12 cellular contexts compared by ENCODE assay signal in genomic region chr17:76562734-76563148, GRCh38. TPM values are rescaled to one million over a fixed set of nuclear protein-coding genes. Genes with fewer than 3 reads are reported as not detected.
DNase-seq lines count a peak whose midpoint lies in the region; ATAC-seq and TF ChIP-seq lines count a peak whose summit lies in the region.
"Had no signal": no experiment of that assay in that cellular context is flagged by ENCODE, and none has a peak within 500 bp of the region (broad histone marks: within the 10 kb centered on the region; RNA-seq: fewer than 3 reads in every experiment).

No MANE protein-coding gene starts in this region.

- TF ChIP-seq POLR2A in body of pancreas (IDR thresholded peaks at IDR 0.05): no peak

- peaks cover 55 to 72% of the 10 kb centered on the region in 2 donors for H3K4me1 Mint-ChIP-seq in natural killer cell treated with Interleukin-12 subunit alpha and Interleukin-12 subunit beta and Interleukin-15 and Interleukin-18, amount 100 ng/mL, for 72 hours (ENCODE audit: low read depth in 2 of 2)
- peaks cover 18 to 24% of the 10 kb centered on the region in 2 donors for H3K4me1 Mint-ChIP-seq in natural killer cell

- no peaks in the 10 kb centered on the region for H3K27me3 Mint-ChIP-seq in natural killer cell treated with Interleukin-12 subunit alpha and Interleukin-12 subunit beta and Interleukin-15 and Interleukin-18, amount 100 ng/mL, for 72 hours
- no peaks in the 10 kb centered on the region for H3K27me3 Mint-ChIP-seq in natural killer cell (ENCODE audit: low read depth in 2 of 2)

- 34% methylated on average over 6 of the region's 6 CpGs for WGBS in right cardiac atrium
- 76 to 82% methylated on average over 5 to 6 of the region's 6 CpGs for WGBS in body of pancreas, 2 donors

- H3K27ac ChIP-seq in right cardiac atrium (ENCODE audit: low read length): peak overlapping the region; percentile 42
- H3K27ac ChIP-seq in body of pancreas: peak overlapping the region in 2 of 4 donors; percentile 24 to 88

- H3K4me3 ChIP-seq in right cardiac atrium (ENCODE audit: low read length): no peak overlapping the region
- no peak overlapping the region for H3K4me3 ChIP-seq in body of pancreas

- peak overlapping the region; percentile 77 for H3K4me3 Mint-ChIP-seq in natural killer cell treated with Interleukin-12 subunit alpha and Interleukin-12 subunit beta and Interleukin-15 and Interleukin-18, amount 100 ng/mL, for 72 hours
- H3K4me3 Mint-ChIP-seq in natural killer cell: no peak overlapping the region

- intact Hi-C loops in natural killer cell (cut with micrococcal nuclease) (no loop called here), right cardiac atrium (cut with DNase I) (no loop called here), body of pancreas (cut with DNase I) (no loop called here)

- H3K9me3 ChIP-seq in right cardiac atrium (ENCODE audit: control insufficient read depth, low read length) (no peaks in the 10 kb centered on the region), body of pancreas (no peaks in the 10 kb centered on the region)

- no peak for TF ChIP-seq CTCF in natural killer cell (IDR thresholded peaks at IDR 0.05)
- no peak for TF ChIP-seq CTCF in body of pancreas (IDR thresholded peaks at IDR 0.05)

- H3K27ac Mint-ChIP-seq in natural killer cell treated with Interleukin-12 subunit alpha and Interleukin-12 subunit beta and Interleukin-15 and Interleukin-18, amount 100 ng/mL, for 72 hours: peak overlapping the region; percentile 62 to 83
- H3K27ac Mint-ChIP-seq in natural killer cell: peak overlapping the region in 1 of 2 donors; percentile 46

- ATAC-seq in natural killer cell treated with Interleukin-12 subunit alpha and Interleukin-12 subunit beta and Interleukin-15 and Interleukin-18, amount 100 ng/mL, for 72 hours: peak in 1 of 2 donors; percentile 69
- ATAC-seq in natural killer cell (no peak), right cardiac atrium (peak; percentile 58 to 67), body of pancreas (no peak), HG02571 (IDR thresholded peaks at IDR 0.05; ENCODE audit: unreplicated experiment) (no peak)

- no peaks in the 10 kb centered on the region for H3K9me3 Mint-ChIP-seq in natural killer cell treated with Interleukin-12 subunit alpha and Interleukin-12 subunit beta and Interleukin-15 and Interleukin-18, amount 100 ng/mL, for 72 hours
- no peaks in the 10 kb centered on the region for H3K9me3 Mint-ChIP-seq in natural killer cell
- H3K9me3 Mint-ChIP-seq: activated naive CD4-positive, alpha-beta T cell treated with anti-CD3 and anti-CD28 coated beads, Interleukin-2, amount 50 U/mL, for 72 hours had no signal

- peaks cover 2 to 8% of the 10 kb centered on the region in 2 donors for H3K36me3 ChIP-seq in body of pancreas (replicated peaks in 1 of 2; ENCODE audit: insufficient read depth in 1 of 2, low read depth in 2 of 2)

- H3K4me1 ChIP-seq in right cardiac atrium (ENCODE audit: control insufficient read depth, insufficient read depth, low read length) (no peaks in the 10 kb centered on the region), body of pancreas (peaks cover 63% of the 10 kb centered on the region)

- H3K27me3 ChIP-seq in right cardiac atrium (ENCODE audit: control insufficient read depth, insufficient read depth): no peaks in the 10 kb centered on the region
- no peaks in the 10 kb centered on the region for H3K27me3 ChIP-seq in body of pancreas

- peak; percentile 51 for DNase-seq in natural killer cell treated with Interleukin-12 subunit alpha and Interleukin-12 subunit beta and Interleukin-15 and Interleukin-18, amount 100 ng/mL, for 72 hours (ENCODE audit: low spot score)
- DNase-seq in natural killer cell: no peak
- DNase-seq in amniotic epithelial cell (ENCODE audit: low read depth): peak; percentile 91
- peak in 2 of 3 donors; percentile 61 to 70 for DNase-seq in right cardiac atrium
- DNase-seq in NK-92 (lab: John Stamatoyannopoulos, UW; ENCODE audit: unreplicated experiment): no peak
- no peak for DNase-seq in body of pancreas
- DNase-seq in ecto neural progenitor cell (ENCODE audit: low spot score): no peak
- DNase-seq: DMS79 treated with DMSO at 0.1 percent for 48 hours, NCI-H187 had no signal

- H3K36me3 Mint-ChIP-seq in natural killer cell treated with Interleukin-12 subunit alpha and Interleukin-12 subunit beta and Interleukin-15 and Interleukin-18, amount 100 ng/mL, for 72 hours: peaks cover 37% of the 10 kb centered on the region
- no peaks in the 10 kb centered on the region for H3K36me3 Mint-ChIP-seq in natural killer cell

RNA-seq across cellular contexts. Expression of gene PRCD, which starts 22.9 kb away (rescaled TPM):
- under 1 TPM in 1 of 2 donors, not detected in 1; 0.78 TPM for total RNA-seq in natural killer cell treated with Interleukin-12 subunit alpha and Interleukin-12 subunit beta and Interleukin-15 and Interleukin-18, amount 100 ng/mL, for 72 hours
- total RNA-seq in natural killer cell (1 to 10 TPM in 1 of 3 donors, under 1 TPM in 2; 0.77 to 1.1 (median 0.82) TPM), right cardiac atrium (10 to 100 TPM in 3 of 4 donors, 1 to 10 TPM in 1; 6.1 to 11.6 (median 10.9) TPM), body of pancreas (1 to 10 TPM in 1 of 2 donors, under 1 TPM in 1; 0.52 to 4.6 TPM)
- polyA plus RNA-seq in right cardiac atrium: 9.8 TPM
- total RNA-seq: activated naive CD4-positive, alpha-beta T cell treated with anti-CD3 and anti-CD28 coated beads, Interleukin-2, amount 50 U/mL, for 72 hours had no signal

RNA-seq across cellular contexts. Expression of gene ST6GALNAC2, which starts 22.9 kb away (rescaled TPM):
- total RNA-seq in natural killer cell treated with Interleukin-12 subunit alpha and Interleukin-12 subunit beta and Interleukin-15 and Interleukin-18, amount 100 ng/mL, for 72 hours: under 1 TPM in 1 of 2 donors, not detected in 1; 0.62 TPM
- total RNA-seq in natural killer cell (under 1 TPM in 1 of 3 donors, not detected in 2; 0.65 TPM), right cardiac atrium (1 to 10 TPM; 4.0 to 5.8 (median 5.5) TPM), body of pancreas (10 to 100 TPM in 1 of 2 donors, 1 to 10 TPM in 1; 6.9 to 10.1 TPM)
- polyA plus RNA-seq in right cardiac atrium: 4.2 TPM
- total RNA-seq: activated naive CD4-positive, alpha-beta T cell treated with anti-CD3 and anti-CD28 coated beads, Interleukin-2, amount 50 U/mL, for 72 hours; temporal lobe had no signal

RNA-seq across cellular contexts. Expression of gene CYGB, which starts 25.2 kb away (rescaled TPM):
- total RNA-seq in natural killer cell treated with Interleukin-12 subunit alpha and Interleukin-12 subunit beta and Interleukin-15 and Interleukin-18, amount 100 ng/mL, for 72 hours: 1 to 10 TPM; 1.0 to 2.9 TPM
- under 1 TPM; 0.12 to 0.33 (median 0.16) TPM for total RNA-seq in natural killer cell
- 10 to 100 TPM; 46.6 to 83.9 (median 67.3) TPM for total RNA-seq in right cardiac atrium
- polyA plus RNA-seq in right cardiac atrium: 58.7 TPM
- total RNA-seq in body of pancreas: 10 to 100 TPM in 1 of 2 donors, 1 to 10 TPM in 1; 9.6 to 21.1 TPM
- total RNA-seq: activated naive CD4-positive, alpha-beta T cell treated with anti-CD3 and anti-CD28 coated beads, Interleukin-2, amount 50 U/mL, for 72 hours had no signal

Comparison
In these comparisons a context has a peak if more than half of its experiments do, and no peak if none do; other contexts are left out.
1. DNase-seq: peak in natural killer cell treated with Interleukin-12 subunit alpha and Interleukin-12 subunit beta and Interleukin-15 and Interleukin-18, amount 100 ng/mL, for 72 hours (single experiment), amniotic epithelial cell (single experiment) and right cardiac atrium (2 of 3); none in natural killer cell (single experiment), NK-92 (single experiment), body of pancreas (0 of 4) and ecto neural progenitor cell (single experiment).
2. ATAC-seq: peak in right cardiac atrium (2 of 2); none in natural killer cell (0 of 3), body of pancreas (single experiment) and HG02571 (single experiment).